33 cellular contexts compared by ENCODE assay signal in genomic region chr13:48120246-48120645, GRCh38.
"Had no signal": no experiment of that assay in that cellular context is flagged by ENCODE, and none has a peak within 500 bp of the region (broad histone marks: within the 10 kb centered on the region; RNA-seq: fewer than 3 reads in every experiment).

No MANE protein-coding gene starts in this region.

- H3K9me3 Mint-ChIP-seq: naive B cell; naive thymus-derived CD8-positive, alpha-beta T cell; neural progenitor cell; stimulated activated naive CD8-positive, alpha-beta T cell treated with anti-CD3 and anti-CD28 coated beads, Interleukin-15, amount 100 ng/mL, for 72 hours; type B pancreatic cell had no signal

- DNase-seq: naive B cell; naive thymus-derived CD8-positive, alpha-beta T cell; nucleus accumbens; ovary; posterior cingulate gyrus; psoas muscle; right cardiac atrium; right lobe of liver; sigmoid colon; spleen; stimulated activated CD4-positive, alpha-beta T cell treated with anti-CD3 and anti-CD28 coated beads, Interleukin-12 subunit alpha, Interleukin-12 subunit beta, amount 100 ng/mL, for 4 hours; stimulated activated CD4-positive, alpha-beta T cell treated with anti-CD3 and anti-CD28 coated beads, Interleukin-1b, Interleukin-23, amount 100 ng/mL, for 48 hours; stimulated activated CD4-positive, alpha-beta T cell treated with anti-CD3 and anti-CD28 coated beads, Interleukin-4, amount 100 ng/mL, for 1 hour; stimulated activated CD4-positive, alpha-beta T cell treated with anti-CD3 and anti-CD28 coated beads, Interleukin-4, amount 100 ng/mL, for 4 hours; stimulated activated CD8-positive, alpha-beta memory T cell treated with anti-CD3 and anti-CD28 coated beads, Interleukin-4, amount 100 ng/mL, for 48 hours; stimulated activated naive CD4-positive, alpha-beta T cell; stimulated activated naive CD8-positive, alpha-beta T cell treated with anti-CD3 and anti-CD28 coated beads, Interleukin-15, amount 100 ng/mL, for 72 hours; stimulated activated naive CD8-positive, alpha-beta T cell treated with anti-CD3 and anti-CD28 coated beads, Interleukin-15, Interleukin-2, amounts not matched to agents 100 U/mL and 50 U/mL, for 24 hours; substantia nigra; testis; tibial artery; transverse colon; upper lobe of right lung; uterus had no signal

- H3K4me3 ChIP-seq: neural progenitor cell, ovary, psoas muscle, right lobe of liver, sigmoid colon, smooth muscle cell, spleen, suprapubic skin, testis, tibial artery, transverse colon, upper lobe of right lung, uterus had no signal

- H3K27me3 ChIP-seq: neural progenitor cell, neutrophil, ovary, right lobe of liver, sigmoid colon, spleen, suprapubic skin, testis, tibial artery, transverse colon, upper lobe of right lung, uterus had no signal

- H3K27ac ChIP-seq: neural progenitor cell, neutrophil, ovary, parathyroid adenoma, psoas muscle, right lobe of liver, spleen, suprapubic skin, testis, tibial artery, transverse colon, upper lobe of right lung, uterus had no signal

- H3K27me3 Mint-ChIP-seq: progenitor cell of endocrine pancreas; stimulated activated naive CD8-positive, alpha-beta T cell treated with anti-CD3 and anti-CD28 coated beads, Interleukin-15, amount 100 ng/mL, for 72 hours; type B pancreatic cell had no signal

- H3K4me3 Mint-ChIP-seq: naive B cell; naive thymus-derived CD8-positive, alpha-beta T cell; natural killer cell treated with Interleukin-12 subunit alpha and Interleukin-12 subunit beta and Interleukin-15 and Interleukin-18, amount 100 ng/mL, for 72 hours; neural progenitor cell; stimulated activated memory B cell treated with anti-CD40 and anti-IgM and Interleukin-4, amounts not matched to agents 10 μg/mL and 1 μg/mL and 100 μg/mL, for 72 hours; stimulated activated naive CD8-positive, alpha-beta T cell treated with anti-CD3 and anti-CD28 coated beads, Interleukin-15, amount 100 ng/mL, for 72 hours; type B pancreatic cell had no signal

- H3K4me1 Mint-ChIP-seq: naive B cell; naive thymus-derived CD8-positive, alpha-beta T cell; neural progenitor cell; stimulated activated memory B cell treated with anti-CD40 and anti-IgM and Interleukin-4, amounts not matched to agents 10 μg/mL and 1 μg/mL and 100 μg/mL, for 72 hours; stimulated activated naive CD8-positive, alpha-beta T cell treated with anti-CD3 and anti-CD28 coated beads, Interleukin-15, amount 100 ng/mL, for 72 hours had no signal

- H2AFZ ChIP-seq: neural progenitor cell, parathyroid adenoma had no signal

- H3K4me2 ChIP-seq: neural progenitor cell, smooth muscle cell had no signal

- H3K9me3 ChIP-seq: neutrophil, ovary, psoas muscle, right lobe of liver, sigmoid colon, spleen, suprapubic skin, testis, tibial artery, transverse colon, upper lobe of right lung, uterus had no signal

- H3K4me1 ChIP-seq: neural progenitor cell, parathyroid adenoma, right lobe of liver, uterus had no signal

- H3K27ac Mint-ChIP-seq: natural killer cell treated with Interleukin-12 subunit alpha and Interleukin-12 subunit beta and Interleukin-15 and Interleukin-18, amount 100 ng/mL, for 72 hours; neural progenitor cell; progenitor cell of endocrine pancreas; stimulated activated memory B cell treated with anti-CD40 and anti-IgM and Interleukin-4, amounts not matched to agents 10 μg/mL and 1 μg/mL and 100 μg/mL, for 72 hours; stimulated activated naive CD8-positive, alpha-beta T cell treated with anti-CD3 and anti-CD28 coated beads, Interleukin-15, amount 100 ng/mL, for 72 hours; type B pancreatic cell had no signal

- H3K36me3 ChIP-seq: neural progenitor cell, neutrophil, ovary, right lobe of liver, sigmoid colon, spleen, suprapubic skin, tibial artery, transverse colon, upper lobe of right lung, uterus had no signal

- H3K9ac ChIP-seq: neural progenitor cell, parathyroid adenoma had no signal

- H3K36me3 Mint-ChIP-seq: naive B cell; natural killer cell treated with Interleukin-12 subunit alpha and Interleukin-12 subunit beta and Interleukin-15 and Interleukin-18, amount 100 ng/mL, for 72 hours; neural progenitor cell; stimulated activated memory B cell treated with anti-CD40 and anti-IgM and Interleukin-4, amounts not matched to agents 10 μg/mL and 1 μg/mL and 100 μg/mL, for 72 hours; type B pancreatic cell had no signal
